In genomic region chr4:100079264-100079663, GRCh38 we compare ENCODE assay signal across 20 cellular contexts.
DNase-seq lines count a peak whose midpoint lies in the region; ATAC-seq lines count a peak whose summit lies in the region.
"Had no signal": no experiment of that assay in that cellular context is flagged by ENCODE, and none has a peak within 500 bp of the region (broad histone marks: within the 10 kb centered on the region; RNA-seq: fewer than 3 reads in every experiment).

No MANE protein-coding gene starts in this region.

- ATAC-seq in central memory CD8-positive, alpha-beta T cell (replicated peaks; ENCODE audit: extremely low read depth, poor library complexity, severe bottlenecking): peak; percentile 79
- ATAC-seq in HG02642 (IDR thresholded peaks at IDR 0.05; ENCODE audit: poor library complexity, unreplicated experiment): no peak
- ATAC-seq in GM21786 (IDR thresholded peaks at IDR 0.05; ENCODE audit: unreplicated experiment): no peak
- ATAC-seq: HCT116 had no signal

- peak; percentile 11 for DNase-seq in T-helper 2 cell treated with Interferon-gamma antibody and Interleukin-4, amounts not matched to agents 5 μg/mL and 100 μg/mL, for 36 hours (ENCODE audit: low spot score)
- DNase-seq in T-helper 2 cell (no peak), NCI-H2196 (lab: John Stamatoyannopoulos, UW; ENCODE audit: unreplicated experiment) (no peak)
- peak; percentile 8 for DNase-seq in stimulated activated CD4-positive, alpha-beta T cell treated with anti-CD3 and anti-CD28 coated beads, Interleukin-4, amount 100 ng/mL, for 24 hours
- no peak for DNase-seq in stimulated activated CD4-positive, alpha-beta T cell treated with anti-CD3 and anti-CD28 coated beads, Interleukin-2, amount 100 ng/mL, for 48 hours
- DNase-seq in central memory CD8-positive, alpha-beta T cell (ENCODE audit: low spot score in 2 of 2): no peak
- DNase-seq: 8988T, C1 segment of cervical spinal cord, DMS153, IMR-90, MV-4-11, NCI-H1417 treated with DMSO at 0.1 percent for 48 hours, NCI-H2029, NCI-H2171 treated with DMSO at 0.1 percent for 48 hours, NCI-H510A, NCI-H82, Peyer's patch had no signal

- no peaks in the 10 kb centered on the region for H3K36me3 Mint-ChIP-seq in T-helper 2 cell treated with Interferon-gamma antibody and Interleukin-4, amounts not matched to agents 5 μg/mL and 100 μg/mL, for 36 hours (ENCODE audit: low read depth)
- no peaks in the 10 kb centered on the region for H3K36me3 Mint-ChIP-seq in central memory CD8-positive, alpha-beta T cell (ENCODE audit: insufficient read depth)

- no peak overlapping the region for H3K27ac Mint-ChIP-seq in T-helper 2 cell treated with Interferon-gamma antibody and Interleukin-4, amounts not matched to agents 5 μg/mL and 100 μg/mL, for 36 hours
- H3K27ac Mint-ChIP-seq in central memory CD8-positive, alpha-beta T cell (ENCODE audit: low read depth): peak overlapping the region; percentile 77

- H3K4me1 Mint-ChIP-seq in T-helper 2 cell treated with Interferon-gamma antibody and Interleukin-4, amounts not matched to agents 5 μg/mL and 100 μg/mL, for 36 hours (ENCODE audit: low read depth): peaks cover 8% of the 10 kb centered on the region
- peaks cover 16% of the 10 kb centered on the region for H3K4me1 Mint-ChIP-seq in central memory CD8-positive, alpha-beta T cell

- H3K9me3 Mint-ChIP-seq in T-helper 2 cell treated with Interferon-gamma antibody and Interleukin-4, amounts not matched to agents 5 μg/mL and 100 μg/mL, for 36 hours: peaks cover 5% of the 10 kb centered on the region
- no peaks in the 10 kb centered on the region for H3K9me3 Mint-ChIP-seq in central memory CD8-positive, alpha-beta T cell

- no peak overlapping the region for H3K4me3 Mint-ChIP-seq in T-helper 2 cell treated with Interferon-gamma antibody and Interleukin-4, amounts not matched to agents 5 μg/mL and 100 μg/mL, for 36 hours
- H3K4me3 Mint-ChIP-seq in central memory CD8-positive, alpha-beta T cell: no peak overlapping the region

- H3K27me3 Mint-ChIP-seq in T-helper 2 cell treated with Interferon-gamma antibody and Interleukin-4, amounts not matched to agents 5 μg/mL and 100 μg/mL, for 36 hours (ENCODE audit: low read depth): no peaks in the 10 kb centered on the region
- H3K27me3 Mint-ChIP-seq in central memory CD8-positive, alpha-beta T cell: peaks cover 9% of the 10 kb centered on the region

Comparison
In these comparisons a context has a peak if more than half of its experiments do, and no peak if none do; other contexts are left out.
1. DNase-seq: peak in T-helper 2 cell treated with Interferon-gamma antibody and Interleukin-4, amounts not matched to agents 5 μg/mL and 100 μg/mL, for 36 hours (single experiment) and stimulated activated CD4-positive, alpha-beta T cell treated with anti-CD3 and anti-CD28 coated beads, Interleukin-4, amount 100 ng/mL, for 24 hours (single experiment); none in T-helper 2 cell (0 of 5), stimulated activated CD4-positive, alpha-beta T cell treated with anti-CD3 and anti-CD28 coated beads, Interleukin-2, amount 100 ng/mL, for 48 hours (0 of 2), central memory CD8-positive, alpha-beta T cell (0 of 2) and NCI-H2196 (single experiment).